1 cellular context compared by ENCODE assay signal in the genomic region with DNA sequence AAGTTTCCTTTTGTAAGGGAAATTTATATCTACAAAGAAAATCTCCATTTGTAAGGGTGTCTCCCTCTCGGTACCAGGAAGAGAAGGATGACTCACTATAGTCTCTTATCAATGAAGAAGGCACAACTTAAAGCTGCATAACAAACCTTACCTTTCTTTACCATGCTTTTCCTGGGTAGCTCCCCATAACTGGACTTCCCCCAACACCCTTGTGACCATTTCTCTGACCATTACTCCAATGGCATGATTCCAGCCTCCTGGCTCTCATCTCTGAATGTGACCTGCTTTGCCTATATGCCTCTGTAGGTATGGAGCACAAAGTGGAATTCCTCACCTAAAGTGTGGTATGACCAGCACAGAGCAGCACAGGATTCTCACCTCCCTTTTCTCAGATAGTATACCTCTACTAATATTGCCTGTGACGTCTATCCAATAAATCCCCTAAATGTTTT.
A peak's percentile ranks its signal among the peaks of the same experiment; 100 is the strongest.
TF ChIP-seq lines count a peak whose summit lies in the region.

No MANE protein-coding gene starts in this region.

TF ChIP-seq in K562, 482 proteins besides CTCF, POLR2A, EP300 and RAD21 (continued from another document):
- TF ChIP-seq MNT (conservative IDR thresholded peaks at IDR 0.05) = no peak
- peak; percentile 90 for TF ChIP-seq JUND (IDR thresholded peaks at IDR 0.05; ENCODE audit: borderline replicate concordance, low read depth, low read length)
- peak; percentile 61; the same call in 2 of the 3 replicates for TF ChIP-seq JUND (tag; IDR thresholded peaks at IDR 0.05; ENCODE audit: borderline replicate concordance, low read depth, low read length)
TF ChIP-seq in K562: peak in this region for 3.
